Comparison of ENCODE assay signal across 8 cellular contexts in the genomic region with DNA sequence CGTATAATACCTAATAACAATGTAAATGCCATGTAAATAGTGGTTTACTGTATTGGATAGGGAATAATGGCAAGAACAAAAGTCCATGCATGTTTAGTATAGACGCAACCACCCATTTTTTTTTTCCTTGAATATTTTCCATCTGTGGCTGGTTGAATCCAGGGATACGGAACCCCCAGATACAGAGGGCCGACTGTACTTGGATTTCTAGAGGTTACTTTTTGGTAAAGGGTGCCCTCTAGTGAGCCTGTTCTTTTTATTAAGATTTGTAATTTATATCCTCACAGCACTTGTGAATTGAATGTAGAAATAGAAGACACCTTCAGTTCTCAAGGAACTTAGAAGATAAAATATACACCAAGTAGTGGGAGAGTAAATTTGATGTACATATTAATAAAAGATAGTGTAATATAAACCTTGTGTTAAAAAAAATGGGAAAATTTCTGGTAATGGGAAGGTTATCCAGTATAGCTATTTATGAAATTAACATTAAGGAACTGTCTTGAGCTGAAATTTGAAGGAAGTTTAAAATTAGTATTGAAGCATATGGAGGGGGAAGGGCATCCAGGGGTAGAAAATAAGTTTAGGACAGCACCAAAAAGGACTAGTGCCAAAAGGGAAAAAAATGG. TPM values are rescaled to one million over a fixed set of nuclear protein-coding genes. Genes with fewer than 3 reads are reported as not detected.
DNase-seq lines count a peak whose midpoint lies in the region; ATAC-seq, FAIRE-seq and TF ChIP-seq lines count a peak whose summit lies in the region.

No MANE protein-coding gene starts in this region.

- no peak overlapping the region for H2AK9ac ChIP-seq in IMR-90 (replicated peaks; ENCODE audit: low read depth, low read length, poor library complexity)

- no peak overlapping the region for H4K5ac ChIP-seq in IMR-90 (ENCODE audit: low read depth, low read length)

- H2BK120ac ChIP-seq in IMR-90 (ENCODE audit: low read depth, low read length): no peak overlapping the region

- POLR2A ChIA-PET in IMR-90 (lab: Charles Lee; ENCODE audit: unreplicated experiment): interaction anchor here (0.5 kb wide), 1 partner anchor 548 kb away, joined by 8 read pairs; no protein-coding TSS in a partner anchor

- CTCF ChIA-PET in IMR-90 (lab: Yijun Ruan, JAX): interaction anchor here (0.6 to 1.0 kb wide), 2 partner anchors 37 to 138 kb away, joined by 3 to 6 read pairs; no protein-coding TSS in a partner anchor

- in situ Hi-C loops in IMR-90 (cut with MboI; ENCODE audit: low sequenced_read_pairs): loop anchor here (25.0 kb wide), 2 partner anchors 432 to 632 kb away; no protein-coding TSS in a partner anchor

- intact Hi-C loops in IMR-90 (cut with micrococcal nuclease): loop anchor here (1.0 to 2.0 kb wide), 4 partner anchors 37 to 363 kb away; a partner anchor contains a TSS
- intact Hi-C loops in aorta (cut with DNase I): loop anchor here (5.0 kb wide), 2 partner anchors 38 to 363 kb away; no protein-coding TSS in a partner anchor

- TF ChIP-seq RAD21 in IMR-90 (IDR thresholded peaks at IDR 0.05; ENCODE audit: low read length): peak; percentile 74

- H4K91ac ChIP-seq in IMR-90 (ENCODE audit: insufficient read depth, low read depth, low read length): no peak overlapping the region

- BruUV-seq in IMR-90 (replicated peaks; lab: Mats Ljungman, UMichigan): no TSS peak

- H3K27me3 ChIP-seq in IMR-90 (ENCODE audit: control insufficient read depth, insufficient read depth, low read length) (no peaks in the 10 kb centered on the region), Peyer's patch (no peaks in the 10 kb centered on the region), aorta (ENCODE audit: control insufficient read depth in 1 of 2, insufficient read depth in 2 of 2, low read length in 1 of 2) (no peaks in the 10 kb centered on the region)

- dilution Hi-C loops in IMR-90 (cut with HindIII; ENCODE audit: low sequenced_read_pairs, unreplicated experiment): no loop called here

- H2BK5ac ChIP-seq in IMR-90 (ENCODE audit: low read depth, low read length, poor library complexity, severe bottlenecking): no peak overlapping the region

- H3K4me1 ChIP-seq in IMR-90 (ENCODE audit: control insufficient read depth, insufficient read depth, low read length) (no peaks in the 10 kb centered on the region), Peyer's patch (no peaks in the 10 kb centered on the region), aorta (ENCODE audit: control insufficient read depth in 1 of 2, insufficient read depth in 2 of 2, low read length in 2 of 2) (no peaks in the 10 kb centered on the region)

- H2BK20ac ChIP-seq in IMR-90 (ENCODE audit: low read depth, low read length): no peak overlapping the region

- no peaks in the 10 kb centered on the region for H4K20me1 ChIP-seq in IMR-90 (ENCODE audit: insufficient read depth, low read length)

- peaks cover 13% of the 10 kb centered on the region for H3K27me3 Mint-ChIP-seq in nephron progenitor cell (ENCODE audit: low read depth, poor library complexity)

- H2AFZ ChIP-seq in IMR-90 (replicated peaks; ENCODE audit: low read length, poor library complexity): no peak overlapping the region

- H3K4me3 Mint-ChIP-seq in nephron progenitor cell: no peak overlapping the region

- peaks cover 4 to 17% of the 10 kb centered on the region in 2 experiments; a peak in 3 of 4 replicates for H3K79me1 ChIP-seq in IMR-90 (ENCODE audit: low read depth in 1 of 2, low read length in 2 of 2)

- H3K9me3 Mint-ChIP-seq in nephron progenitor cell: no peaks in the 10 kb centered on the region

- H3K14ac ChIP-seq in IMR-90 (replicated peaks; ENCODE audit: low read depth, low read length): no peak overlapping the region

- H3K36me3 Mint-ChIP-seq in nephron progenitor cell (ENCODE audit: low read depth): no peaks in the 10 kb centered on the region

- no peak for TF ChIP-seq POLR2A in IMR-90 (IDR thresholded peaks at IDR 0.05; ENCODE audit: low read depth, low read length)
- TF ChIP-seq POLR2A in Peyer's patch (IDR thresholded peaks at IDR 0.05): no peak

- H3K4me3 ChIP-seq in IMR-90 (ENCODE audit: insufficient read depth, low read depth, low read length): no peak overlapping the region
- H3K4me3 ChIP-seq in Peyer's patch: no peak overlapping the region
- no peak overlapping the region for H3K4me3 ChIP-seq in aorta (ENCODE audit: low read length in 2 of 2)

- H3K9me1 ChIP-seq in IMR-90 (ENCODE audit: insufficient read depth, low read length): no peaks in the 10 kb centered on the region

- DNase-seq in D721Med (ENCODE audit: insufficient read length, low spot score) (no peak), IMR-90 (peak; percentile 63), Peyer's patch (no peak), nephron progenitor cell (no peak), aorta (no peak)

- peak; percentile 29 for FAIRE-seq in D721Med (lab: Jason Lieb, UNC)

- H3K18ac ChIP-seq in IMR-90 (ENCODE audit: low read depth, low read length): no peak overlapping the region

- H3K56ac ChIP-seq in IMR-90 (ENCODE audit: extremely low read depth, insufficient read depth, low read length): no peak overlapping the region

- no peak overlapping the region for H3K4ac ChIP-seq in IMR-90 (ENCODE audit: low read depth, low read length)

- H2BK15ac ChIP-seq in IMR-90 (ENCODE audit: low read depth, low read length): no peak overlapping the region

- H3K4me1 Mint-ChIP-seq in nephron progenitor cell: no peaks in the 10 kb centered on the region

- no peak overlapping the region for H3K27ac Mint-ChIP-seq in nephron progenitor cell

- no CpG with 5 or more reads among the region's 4 CpGs for whole genome bisulfite sequencing in IMR-90 (ENCODE audit: extremely low coverage in 2 of 2, insufficient read length in 1 of 2), 2 experiments
- WGBS in aorta, 2 donors: 27 to 29% methylated on average over 4 of the region's 4 CpGs

- H3K9me3 ChIP-seq in IMR-90 (ENCODE audit: control insufficient read depth, insufficient read depth, low read length) (no peaks in the 10 kb centered on the region), Peyer's patch (no peaks in the 10 kb centered on the region), aorta (ENCODE audit: control insufficient read depth, low read length) (no peaks in the 10 kb centered on the region)

- H3K23ac ChIP-seq in IMR-90 (ENCODE audit: low read depth, low read length): no peak overlapping the region

- TF ChIP-seq CTCF in D721Med (IDR thresholded peaks at IDR 0.05; ENCODE audit: insufficient read depth, missing control alignments): peak; percentile 54
- peak; percentile 73 for TF ChIP-seq CTCF in IMR-90 (conservative IDR thresholded peaks at IDR 0.05; ENCODE audit: low read depth, low read length)
- peak in 4 of 6 experiments; percentile 37 to 60 (median 50) for TF ChIP-seq CTCF in Peyer's patch (IDR thresholded peaks at IDR 0.05)
- peak; percentile 34 for TF ChIP-seq CTCF in nephron progenitor cell (IDR thresholded peaks at IDR 0.05)

- H3K27ac ChIP-seq in IMR-90 (ENCODE audit: insufficient read depth, low read length) (no peak overlapping the region), Peyer's patch (no peak overlapping the region), aorta (ENCODE audit: low read depth in 1 of 2, low read length in 2 of 2) (no peak overlapping the region)

- no peak overlapping the region for H3K9ac ChIP-seq in IMR-90 (ENCODE audit: low read depth, low read length)

- H3K36me3 ChIP-seq in IMR-90 (ENCODE audit: control insufficient read depth, insufficient read depth, low read length): no peaks in the 10 kb centered on the region
- no peaks in the 10 kb centered on the region for H3K36me3 ChIP-seq in Peyer's patch
- H3K36me3 ChIP-seq in aorta (ENCODE audit: control insufficient read depth in 1 of 2, insufficient read depth in 2 of 2, low read length in 1 of 2): no peaks in the 10 kb centered on the region

- H2AK5ac ChIP-seq in IMR-90 (ENCODE audit: low read depth, low read length): no peak overlapping the region

- H4K8ac ChIP-seq in IMR-90 (ENCODE audit: low read depth in 2 of 2, low read length in 2 of 2): no peak overlapping the region

- H3K4me2 ChIP-seq in IMR-90 (ENCODE audit: low read depth, low read length): no peak overlapping the region

- ATAC-seq in IMR-90 (ENCODE audit: low read depth) (peak; percentile 92), esophagus mucosa (peak; percentile 51), HG02870 (IDR thresholded peaks at IDR 0.05; ENCODE audit: unreplicated experiment) (no peak), aorta (ENCODE audit: low FRiP score) (no peak), HG02981 (IDR thresholded peaks at IDR 0.05; ENCODE audit: unreplicated experiment) (no peak)

TF ChIP-seq in IMR-90, 13 proteins besides CTCF, POLR2A, EP300 and RAD21:
- peak; percentile 76 for TF ChIP-seq SMC3 (IDR thresholded peaks at IDR 0.05; ENCODE audit: low read depth, low read length)
- no peak for TF ChIP-seq NFE2L2 (IDR thresholded peaks at IDR 0.05; ENCODE audit: low read depth, low read length)

RNA-seq across cellular contexts. Expression of a gene that starts 32.0 kb away (rescaled TPM):
- 11.5 and 29.2 TPM in 2 replicates for total RNA-seq in IMR-90 (2012; rRNA removed)
- 3.8 and 4.5 TPM in 2 replicates for polyA plus RNA-seq in IMR-90 (2012; rRNA removed)
- polyA plus RNA-seq in IMR-90 (2012; cell fraction: cytosol; rRNA removed): 0.80 and 1.0 TPM in 2 replicates
- 0.49 and 4.0 TPM in 2 replicates for polyA plus RNA-seq in IMR-90 (2012; cell fraction: nucleus; rRNA removed; ENCODE audit: low replicate concordance)
- 10 to 100 TPM; 10.5 to 82.1 (median 31.7) TPM for total RNA-seq in Peyer's patch
- 3.1 TPM for total RNA-seq in esophagus mucosa
- 10 to 100 TPM; 16.2 to 17.6 TPM for total RNA-seq in aorta
- 1 to 10 TPM; 3.0 to 4.8 TPM for polyA plus RNA-seq in aorta

Comparison
In these comparisons a context has a peak if more than half of its experiments do, and no peak if none do; other contexts are left out.
1. ATAC-seq: peak in IMR-90 (single experiment) and esophagus mucosa (single experiment); none in HG02870 (single experiment), aorta (single experiment) and HG02981 (single experiment).
2. Peak in every context shown above with its lines, with median percentiles within 50 percentile points of each other: CTCF ChIP-seq.